Comparison of ENCODE assay signal across 24 cellular contexts in the genomic region with DNA sequence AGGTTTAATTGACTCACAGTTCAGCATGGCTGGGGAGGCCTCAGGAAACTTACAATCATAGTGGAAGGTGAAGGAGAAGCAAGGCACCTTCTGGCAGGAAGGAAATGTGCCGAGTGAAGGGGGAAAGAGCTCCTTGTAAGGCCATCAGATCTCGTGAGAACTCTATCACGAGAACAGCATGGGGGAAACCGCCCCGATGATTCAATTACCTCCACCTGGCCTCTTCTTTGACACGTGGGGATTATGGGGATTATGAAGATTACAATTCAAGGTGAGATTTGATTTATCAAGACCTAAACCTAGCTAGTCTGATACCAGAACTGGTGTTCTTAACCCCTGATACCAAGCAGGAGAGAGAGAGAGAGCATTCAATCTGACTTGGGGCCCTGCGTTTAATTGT.
"Had no signal": no experiment of that assay in that cellular context is flagged by ENCODE, and none has a peak within 500 bp of the region (broad histone marks: within the 10 kb centered on the region; RNA-seq: fewer than 3 reads in every experiment).

No MANE protein-coding gene starts in this region.

- H3K36me3 ChIP-seq: lower lobe of right lung, neural progenitor cell, right atrium auricular region, suprapubic skin, transverse colon, upper lobe of right lung, uterus had no signal

- H3K4me2 ChIP-seq: neural progenitor cell, smooth muscle cell had no signal

- H3K4me1 ChIP-seq: neural progenitor cell, parathyroid adenoma, transverse colon, uterus had no signal

- H3K27me3 ChIP-seq: neural progenitor cell, right atrium auricular region, suprapubic skin, transverse colon, upper lobe of right lung, uterus had no signal

- H3K27ac ChIP-seq: coronary artery, lower lobe of right lung, neural progenitor cell, parathyroid adenoma, right atrium auricular region, suprapubic skin, transverse colon, upper lobe of right lung, uterus had no signal

- FAIRE-seq: frontal cortex, keratinocyte had no signal

- H2AFZ ChIP-seq: neural progenitor cell, parathyroid adenoma had no signal

- H3K4me3 ChIP-seq: coronary artery, lower lobe of right lung, mucosa of descending colon, neural progenitor cell, right atrium auricular region, smooth muscle cell, suprapubic skin, transverse colon, upper lobe of right lung, uterus had no signal

- H3K9me3 ChIP-seq: lower lobe of right lung, mucosa of descending colon, right atrium auricular region, suprapubic skin, transverse colon, upper lobe of right lung, uterus had no signal

- H3K9ac ChIP-seq: neural progenitor cell, parathyroid adenoma had no signal

- H3K79me2 ChIP-seq: parathyroid adenoma had no signal

- DNase-seq: dermis blood vessel endothelial cell; effector memory CD8-positive, alpha-beta T cell; hypothalamus; left ventricle myocardium superior; lower lobe of right lung; mucosa of descending colon; naive B cell; stimulated activated CD4-positive, alpha-beta T cell treated with anti-CD3 and anti-CD28 coated beads, Interleukin-12 subunit alpha, Interleukin-12 subunit beta, amount 100 ng/mL, for 4 hours; stimulated activated CD4-positive, alpha-beta T cell treated with anti-CD3 and anti-CD28 coated beads, Interleukin-1b, Interleukin-23, amount 100 ng/mL, for 48 hours; stimulated activated CD4-positive, alpha-beta T cell treated with anti-CD3 and anti-CD28 coated beads, Interleukin-4, amount 100 ng/mL, for 1 hour; stimulated activated CD8-positive, alpha-beta memory T cell treated with anti-CD3 and anti-CD28 coated beads, Interleukin-4, amount 100 ng/mL, for 48 hours; stimulated activated naive CD4-positive, alpha-beta T cell; stimulated activated naive CD8-positive, alpha-beta T cell treated with anti-CD3 and anti-CD28 coated beads, Interleukin-15, amount 100 ng/mL, for 72 hours; transverse colon; upper lobe of right lung; uterus had no signal
